In the genomic region with DNA sequence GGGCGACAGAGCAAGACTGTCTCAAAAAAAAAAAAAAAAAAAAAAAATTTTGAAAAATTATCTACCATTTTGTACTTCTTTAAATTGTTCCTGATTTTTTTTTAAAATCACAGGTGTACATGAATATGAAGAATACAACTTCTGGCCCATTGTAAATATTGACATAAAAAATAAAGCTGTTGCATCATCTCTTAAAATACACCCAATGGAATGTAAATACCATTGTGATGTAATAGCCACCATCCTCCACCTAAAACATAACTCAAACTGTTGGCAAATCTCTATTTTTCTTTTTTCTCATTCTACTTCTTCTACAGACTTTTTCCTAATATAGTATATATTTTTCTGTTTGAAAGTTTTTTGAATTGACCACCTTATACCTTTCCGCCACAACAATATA, we compare ENCODE assay signal across 21 cellular contexts.
"Had no signal": no experiment of that assay in that cellular context is flagged by ENCODE, and none has a peak within 500 bp of the region (broad histone marks: within the 10 kb centered on the region; RNA-seq: fewer than 3 reads in every experiment).

No MANE protein-coding gene starts in this region.

- H3K27ac ChIP-seq: tibial nerve, uterus had no signal

- DNase-seq: activated B cell treated with CpG ODN at 0.5 μM for 24 hours; activated CD4-positive, alpha-beta memory T cell treated with anti-CD3 and anti-CD28 coated beads for 36 hours; activated CD4-positive, alpha-beta T cell treated with anti-CD3 and anti-CD28 coated beads for 4 hours; activated T-cell treated with anti-CD3 and anti-CD28 coated beads for 4 hours; amniotic stem cell; dermis blood vessel endothelial cell; effector memory CD4-positive, alpha-beta T cell; foreskin melanocyte; glutamatergic neuron; hippocampal formation; islet precursor cell; mammary epithelial cell; nephron progenitor cell; stimulated activated CD4-positive, alpha-beta T cell treated with anti-CD3 and anti-CD28 coated beads, Interleukin-2, amount 100 ng/mL, for 24 hours; stimulated activated naive CD4-positive, alpha-beta T cell treated with Interleukin-2 at 50 U/mL for 16 hours; substantia nigra; uterus had no signal

- H3K4me1 Mint-ChIP-seq: nephron progenitor cell had no signal

- H3K9me3 Mint-ChIP-seq: activated B cell treated with CpG ODN at 0.5 μM for 24 hours; activated CD4-positive, alpha-beta memory T cell treated with anti-CD3 and anti-CD28 coated beads for 36 hours; nephron progenitor cell; T-helper 2 cell treated with Interferon-gamma antibody and Interleukin-4, amounts not matched to agents 5 μg/mL and 100 μg/mL, for 36 hours had no signal

- H3K4me3 Mint-ChIP-seq: activated B cell treated with CpG ODN at 0.5 μM for 24 hours; activated CD4-positive, alpha-beta memory T cell treated with anti-CD3 and anti-CD28 coated beads for 36 hours; activated naive CD8-positive, alpha-beta T cell; nephron progenitor cell; T-helper 2 cell treated with Interferon-gamma antibody and Interleukin-4, amounts not matched to agents 5 μg/mL and 100 μg/mL, for 36 hours had no signal

- H3K27me3 ChIP-seq: tibial nerve, uterus had no signal

- H3K4me3 ChIP-seq: tibial nerve, uterus had no signal

- H3K36me3 ChIP-seq: tibial nerve, uterus had no signal

- H3K36me3 Mint-ChIP-seq: activated naive CD8-positive, alpha-beta T cell had no signal

- H3K4me1 ChIP-seq: uterus had no signal

- H3K27ac Mint-ChIP-seq: activated B cell treated with CpG ODN at 0.5 μM for 24 hours; activated CD4-positive, alpha-beta memory T cell treated with anti-CD3 and anti-CD28 coated beads for 36 hours; activated naive CD8-positive, alpha-beta T cell; nephron progenitor cell; progenitor cell of endocrine pancreas; T-helper 2 cell treated with Interferon-gamma antibody and Interleukin-4, amounts not matched to agents 5 μg/mL and 100 μg/mL, for 36 hours had no signal

- H3K9me3 ChIP-seq: tibial nerve, uterus had no signal

- H3K27me3 Mint-ChIP-seq: activated CD4-positive, alpha-beta memory T cell treated with anti-CD3 and anti-CD28 coated beads for 36 hours; activated naive CD8-positive, alpha-beta T cell had no signal
